14 cellular contexts compared by ENCODE assay signal in the genomic region with DNA sequence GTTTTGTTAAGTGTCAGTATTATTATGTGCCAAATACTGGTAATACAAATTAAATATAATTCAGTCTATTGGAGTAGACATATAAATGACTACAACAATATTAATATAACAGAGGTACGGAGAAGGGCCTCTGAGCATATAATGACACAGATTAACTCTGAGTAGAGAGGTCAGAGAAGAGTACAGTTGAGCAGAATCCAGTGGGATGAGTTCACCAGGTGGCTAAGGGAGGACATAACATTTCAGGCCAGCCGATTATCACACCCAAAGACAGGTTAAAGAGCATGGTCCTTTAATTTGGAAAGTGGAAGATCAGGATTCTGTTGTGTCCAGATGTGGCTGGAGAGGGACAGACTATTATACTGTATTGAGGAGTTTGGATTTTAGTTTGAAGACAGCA.
"Had no signal": no experiment of that assay in that cellular context is flagged by ENCODE, and none has a peak within 500 bp of the region (broad histone marks: within the 10 kb centered on the region; RNA-seq: fewer than 3 reads in every experiment).

No MANE protein-coding gene starts in this region.

- H3K9me3 Mint-ChIP-seq: activated CD8-positive, alpha-beta T cell treated with anti-CD3 and anti-CD28 coated beads for 36 hours; activated naive CD4-positive, alpha-beta T cell treated with anti-CD3 and anti-CD28 coated beads, Interleukin-2, amount 50 U/mL, for 72 hours had no signal

- H3K36me3 ChIP-seq: pancreas, tibial nerve, vagina had no signal

- ATAC-seq: activated CD4-positive, CD25-positive, alpha-beta regulatory T cell treated with anti-CD3 and anti-CD28 coated beads, Interleukin-2, amount 50 U/mL, for 24 hours; activated CD8-positive, alpha-beta T cell treated with anti-CD3 and anti-CD28 coated beads for 36 hours; activated naive CD4-positive, alpha-beta T cell treated with anti-CD3 and anti-CD28 coated beads, Interleukin-2, amount 50 U/mL, for 72 hours; mucosa of descending colon; pancreas; SK-N-SH treated with all-trans-retinoic acid at 6 μM for 48 hours had no signal

- H3K27ac ChIP-seq: pancreas, tibial nerve, vagina had no signal

- H3K27ac Mint-ChIP-seq: activated CD8-positive, alpha-beta T cell treated with anti-CD3 and anti-CD28 coated beads for 36 hours had no signal

- H3K27me3 Mint-ChIP-seq: activated CD8-positive, alpha-beta T cell treated with anti-CD3 and anti-CD28 coated beads for 36 hours had no signal

- H3K4me3 ChIP-seq: mucosa of descending colon, pancreas, smooth muscle cell, tibial nerve, vagina had no signal

- H3K9me3 ChIP-seq: mucosa of descending colon, pancreas, tibial nerve, vagina had no signal

- H3K4me3 Mint-ChIP-seq: activated CD8-positive, alpha-beta T cell treated with anti-CD3 and anti-CD28 coated beads for 36 hours had no signal

- H3K4me2 ChIP-seq: smooth muscle cell had no signal

- DNase-seq: activated CD8-positive, alpha-beta memory T cell treated with anti-CD3 and anti-CD28 coated beads, Interleukin-2, amount 50 U/mL, for 4 hours; activated CD8-positive, alpha-beta T cell treated with anti-CD3 and anti-CD28 coated beads for 36 hours; anterior cingulate cortex; left colon; mammary epithelial cell; mucosa of descending colon; pancreas; T-helper 2 cell had no signal

- FAIRE-seq: pancreas had no signal

- H3K27me3 ChIP-seq: pancreas, tibial nerve, vagina had no signal
